In genomic region chr15:45402162-45402954, GRCh38 we compare ENCODE assay signal across 1 cellular context.
TF ChIP-seq lines count a peak whose summit lies in the region.

No MANE protein-coding gene starts in this region.

TF ChIP-seq in HepG2, 621 proteins besides CTCF, POLR2A, EP300 and RAD21 (continued from another document):
- TF ChIP-seq STAT6 (CRISPR knock-in tag; IDR thresholded peaks at IDR 0.05; ENCODE audit: borderline replicate concordance): peak; percentile 15; the same call in 1 of the 2 replicates
- TF ChIP-seq DPF2 (CRISPR knock-in tag; IDR thresholded peaks at IDR 0.05; ENCODE audit: borderline replicate concordance, low read depth): no peak
- no peak for TF ChIP-seq CENPBD1 (CRISPR knock-in tag; IDR thresholded peaks at IDR 0.05; ENCODE audit: borderline replicate concordance, low read depth)
- TF ChIP-seq POLR2AphosphoS5 (IDR thresholded peaks at IDR 0.05; ENCODE audit: low read depth, low read length): peak; percentile 97
- TF ChIP-seq MTA1 (CRISPR knock-in tag; IDR thresholded peaks at IDR 0.05; ENCODE audit: borderline replicate concordance): peak; percentile 56
- TF ChIP-seq SALL1 (CRISPR knock-in tag; IDR thresholded peaks at IDR 0.05): peak; percentile 56
- TF ChIP-seq NRL (CRISPR knock-in tag; IDR thresholded peaks at IDR 0.05; ENCODE audit: borderline replicate concordance): peak; percentile 73; the same call in 1 of the 2 replicates
- no peak for TF ChIP-seq GPBP1L1 (CRISPR knock-in tag; IDR thresholded peaks at IDR 0.05)
- TF ChIP-seq ZNF674 (CRISPR knock-in tag; IDR thresholded peaks at IDR 0.05; ENCODE audit: low read depth): 0 out of 2 replicates have a peak, but pooled peaks have one; percentile 83
- no peak for TF ChIP-seq FUBP1 (CRISPR knock-in tag; IDR thresholded peaks at IDR 0.05; ENCODE audit: borderline replicate concordance)
- TF ChIP-seq ZNF678 (CRISPR knock-in tag; IDR thresholded peaks at IDR 0.05): no peak
- TF ChIP-seq ZNF530 (CRISPR knock-in tag; IDR thresholded peaks at IDR 0.05; ENCODE audit: low read depth): no peak
- peak; percentile 42 for TF ChIP-seq HNRNPLL (IDR thresholded peaks at IDR 0.05; ENCODE audit: low read depth, low read length, poor library complexity, severe bottlenecking)
- TF ChIP-seq BRF2 (CRISPR knock-in tag; IDR thresholded peaks at IDR 0.05): peak; percentile 81; the same call in 1 of the 2 replicates
- TF ChIP-seq THAP9 (CRISPR knock-in tag; IDR thresholded peaks at IDR 0.05; ENCODE audit: borderline replicate concordance): peak; percentile 93
- TF ChIP-seq CC2D1A (CRISPR knock-in tag; IDR thresholded peaks at IDR 0.05): 0 out of 2 replicates have a peak, but pooled peaks have one; percentile 60
- TF ChIP-seq CAMTA2 (CRISPR knock-in tag; IDR thresholded peaks at IDR 0.05; ENCODE audit: borderline replicate concordance): 0 out of 2 replicates have a peak, but pooled peaks have one; percentile 53
- TF ChIP-seq ZNF121 (CRISPR knock-in tag; IDR thresholded peaks at IDR 0.05): no peak
- TF ChIP-seq HOMEZ (CRISPR knock-in tag; IDR thresholded peaks at IDR 0.05; ENCODE audit: low read depth): peak; percentile 31; the same call in 1 of the 2 replicates
- TF ChIP-seq ZNF552 (CRISPR knock-in tag; IDR thresholded peaks at IDR 0.05; ENCODE audit: borderline replicate concordance): peak; percentile 49
- peak; percentile 11; the same call in 1 of the 2 replicates for TF ChIP-seq ZNF605 (CRISPR knock-in tag; IDR thresholded peaks at IDR 0.05)
- no peak for TF ChIP-seq ZBTB49 (CRISPR knock-in tag; IDR thresholded peaks at IDR 0.05; ENCODE audit: borderline replicate concordance)
- TF ChIP-seq MXI1 (IDR thresholded peaks at IDR 0.05; ENCODE audit: borderline replicate concordance, low read depth, low read length): peak; percentile 59; the same call in 1 of the 3 replicates
- 0 out of 2 replicates have a peak, but pooled peaks have one; percentile 60 for TF ChIP-seq ZNF549 (CRISPR knock-in tag; IDR thresholded peaks at IDR 0.05)
- TF ChIP-seq ZNF703 (CRISPR knock-in tag; IDR thresholded peaks at IDR 0.05; ENCODE audit: borderline replicate concordance): peak; percentile 54; the same call in 1 of the 2 replicates
- TF ChIP-seq GTF3A (CRISPR knock-in tag; conservative IDR thresholded peaks at IDR 0.05): no peak
- TF ChIP-seq GLI4 (CRISPR knock-in tag; IDR thresholded peaks at IDR 0.05; ENCODE audit: borderline replicate concordance): peak; percentile 52; the same call in 1 of the 2 replicates
- TF ChIP-seq SNAPC2 (CRISPR knock-in tag; IDR thresholded peaks at IDR 0.05): 0 out of 2 replicates have a peak, but pooled peaks have one; percentile 61
- TF ChIP-seq IRX3 (CRISPR knock-in tag; IDR thresholded peaks at IDR 0.05; ENCODE audit: borderline replicate concordance, low read depth): 0 out of 2 replicates have a peak, but pooled peaks have one; percentile 27
- TF ChIP-seq TIGD3 (CRISPR knock-in tag; IDR thresholded peaks at IDR 0.05; ENCODE audit: borderline replicate concordance): peak; percentile 57; the same call in 1 of the 2 replicates
- TF ChIP-seq ZMYM4 (CRISPR knock-in tag; IDR thresholded peaks at IDR 0.05): peak; percentile 80
- TF ChIP-seq ATF4 (CRISPR knock-in tag; IDR thresholded peaks at IDR 0.05): 0 out of 4 replicates have a peak, but pooled peaks of 1 of the 2 experiments have one; percentile 26
- no peak for TF ChIP-seq ZNF780A (CRISPR knock-in tag; IDR thresholded peaks at IDR 0.05)
- no peak for TF ChIP-seq PRMT3 (CRISPR knock-in tag; IDR thresholded peaks at IDR 0.05; ENCODE audit: borderline replicate concordance, low read depth)
- peak; percentile 31; the same call in 1 of the 2 replicates for TF ChIP-seq DNMT1 (CRISPR knock-in tag; IDR thresholded peaks at IDR 0.05)
- peak; percentile 78 for TF ChIP-seq GATAD2A (CRISPR knock-in tag; IDR thresholded peaks at IDR 0.05)
- peak; percentile 90 for TF ChIP-seq ZNF143 (CRISPR knock-in tag; IDR thresholded peaks at IDR 0.05)
- TF ChIP-seq SIN3B (IDR thresholded peaks at IDR 0.05; ENCODE audit: low read length): no peak
- TF ChIP-seq ZUFSP (CRISPR knock-in tag; IDR thresholded peaks at IDR 0.05; ENCODE audit: borderline replicate concordance): no peak
- TF ChIP-seq ZNF772 (CRISPR knock-in tag; IDR thresholded peaks at IDR 0.05): peak; percentile 70; the same call in 1 of the 2 replicates
- peak; percentile 97 for TF ChIP-seq NFYC (CRISPR knock-in tag; IDR thresholded peaks at IDR 0.05)
TF ChIP-seq in HepG2: peak in this region for 277.
